ENCODE assay signal across 21 cellular contexts in the genomic region with DNA sequence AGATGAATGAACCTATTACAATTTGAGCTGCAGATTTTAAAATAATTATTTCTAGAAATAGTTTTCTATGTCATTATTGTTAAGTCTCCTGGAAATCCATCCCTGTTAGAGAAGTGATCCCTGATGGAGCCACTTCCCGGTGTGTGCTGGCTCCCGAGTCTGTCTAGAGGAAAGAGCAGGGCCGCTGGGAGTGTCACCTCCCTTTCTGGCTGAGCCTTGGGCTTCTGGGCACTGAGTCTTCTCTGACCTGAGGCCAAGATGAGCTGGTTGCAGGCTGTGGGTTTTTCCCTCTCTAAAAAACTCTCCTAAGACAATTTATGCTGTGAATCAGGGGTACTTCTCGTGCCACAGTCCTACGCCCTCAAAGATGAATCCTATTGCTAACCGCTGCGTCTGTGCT. TPM values are rescaled to one million over a fixed set of nuclear protein-coding genes. Genes with fewer than 3 reads are reported as not detected.
DNase-seq lines count a peak whose midpoint lies in the region; ATAC-seq and TF ChIP-seq lines count a peak whose summit lies in the region.
"Had no signal": no experiment of that assay in that cellular context is flagged by ENCODE, and none has a peak within 500 bp of the region (broad histone marks: within the 10 kb centered on the region; RNA-seq: fewer than 3 reads in every experiment).

No MANE protein-coding gene starts in this region.

- H3K27me3 Mint-ChIP-seq in activated naive CD4-positive, alpha-beta T cell treated with anti-CD3 and anti-CD28 coated beads, Interleukin-2, amount 10 ng/mL, durations not matched to agents 7 days and 5 days, result no peaks in the 10 kb centered on the region
- no peaks in the 10 kb centered on the region for H3K27me3 Mint-ChIP-seq in CD8-positive, alpha-beta T cell (ENCODE audit: low read depth)
- H3K27me3 Mint-ChIP-seq in activated T-helper 17 cell treated with anti-CD3 and anti-CD28 coated beads, Interleukin-2, amount 50 U/mL, for 72 hours, result no peaks in the 10 kb centered on the region
- peaks cover 9% of the 10 kb centered on the region for H3K27me3 Mint-ChIP-seq in glutamatergic neuron (ENCODE audit: unreplicated experiment)

- ATAC-seq in CD8-positive, alpha-beta T cell, result no peak
- ATAC-seq in activated T-helper 17 cell treated with anti-CD3 and anti-CD28 coated beads, Interleukin-2, amount 50 U/mL, for 72 hours (replicated peaks), result no peak
- ATAC-seq in HG02678 (IDR thresholded peaks at IDR 0.05; ENCODE audit: unreplicated experiment), result no peak

- peaks cover 3% of the 10 kb centered on the region for H3K79me2 ChIP-seq in osteoblast (ENCODE audit: insufficient read depth, low read length)

- intact Hi-C loops in CD8-positive, alpha-beta T cell (cut with DNase I, micrococcal nuclease), result no loop called here

- DNase-seq in activated naive CD4-positive, alpha-beta T cell treated with anti-CD3 and anti-CD28 coated beads, Interleukin-2, amount 10 ng/mL, durations not matched to agents 7 days and 5 days, result no peak
- DNase-seq in activated naive CD4-positive, alpha-beta T cell (lab: John Stamatoyannopoulos, UW), result no peak
- no peak for DNase-seq in CD8-positive, alpha-beta T cell
- peak; percentile 46 for DNase-seq in osteoblast (ENCODE audit: insufficient read length, low spot score, missing footprints)
- DNase-seq in glutamatergic neuron, result no peak
- DNase-seq: Caco-2, DMS153, GDM1, H7, HFFc6, Kasumi-1, MG63, NCI-H1048, NCI-H1436, NCI-H1930, NCI-H345, NCI-H524 treated with DMSO at 0.1 percent for 48 hours, PC-9 had no signal

- H3K36me3 Mint-ChIP-seq in activated naive CD4-positive, alpha-beta T cell treated with anti-CD3 and anti-CD28 coated beads, Interleukin-2, amount 10 ng/mL, durations not matched to agents 7 days and 5 days, result peaks cover 76% of the 10 kb centered on the region
- H3K36me3 Mint-ChIP-seq in CD8-positive, alpha-beta T cell, result peaks cover 92% of the 10 kb centered on the region
- H3K36me3 Mint-ChIP-seq in activated T-helper 17 cell treated with anti-CD3 and anti-CD28 coated beads, Interleukin-2, amount 50 U/mL, for 72 hours (ENCODE audit: low read depth), result peaks cover 89% of the 10 kb centered on the region
- no peaks in the 10 kb centered on the region for H3K36me3 Mint-ChIP-seq in glutamatergic neuron (ENCODE audit: unreplicated experiment)

- H3K27ac ChIP-seq in CD8-positive, alpha-beta T cell (ENCODE audit: low read depth, low read length), result no peak overlapping the region
- no peak overlapping the region for H3K27ac ChIP-seq in osteoblast (ENCODE audit: low read depth, low read length)
- H3K27ac ChIP-seq: PC-9 had no signal

- peaks cover 59% of the 10 kb centered on the region for H3K4me1 Mint-ChIP-seq in activated naive CD4-positive, alpha-beta T cell treated with anti-CD3 and anti-CD28 coated beads, Interleukin-2, amount 10 ng/mL, durations not matched to agents 7 days and 5 days
- peaks cover 28% of the 10 kb centered on the region for H3K4me1 Mint-ChIP-seq in CD8-positive, alpha-beta T cell (ENCODE audit: low read depth)
- H3K4me1 Mint-ChIP-seq in activated T-helper 17 cell treated with anti-CD3 and anti-CD28 coated beads, Interleukin-2, amount 50 U/mL, for 72 hours, result peaks cover 10% of the 10 kb centered on the region
- H3K4me1 Mint-ChIP-seq in glutamatergic neuron (ENCODE audit: low read depth, unreplicated experiment), result peaks cover 25% of the 10 kb centered on the region

- no peak for TF ChIP-seq CTCF in CD8-positive, alpha-beta T cell (IDR thresholded peaks at IDR 0.05)
- no peak for TF ChIP-seq CTCF in osteoblast (IDR thresholded peaks at IDR 0.05; ENCODE audit: extremely low read depth, low read depth, low read length)
- TF ChIP-seq CTCF in glutamatergic neuron (IDR thresholded peaks at IDR 0.05; ENCODE audit: partially characterized antibody, unreplicated experiment), result no peak

- H3K4me2 ChIP-seq in osteoblast (ENCODE audit: insufficient read depth, low read length), result no peak overlapping the region
- H3K4me2 ChIP-seq: PC-9 had no signal

- H3K9me3 Mint-ChIP-seq in activated naive CD4-positive, alpha-beta T cell treated with anti-CD3 and anti-CD28 coated beads, Interleukin-2, amount 10 ng/mL, durations not matched to agents 7 days and 5 days, result no peaks in the 10 kb centered on the region
- H3K9me3 Mint-ChIP-seq in CD8-positive, alpha-beta T cell, result no peaks in the 10 kb centered on the region
- H3K9me3 Mint-ChIP-seq in activated T-helper 17 cell treated with anti-CD3 and anti-CD28 coated beads, Interleukin-2, amount 50 U/mL, for 72 hours, result no peaks in the 10 kb centered on the region
- H3K9me3 Mint-ChIP-seq in glutamatergic neuron (ENCODE audit: unreplicated experiment), result peaks cover 2% of the 10 kb centered on the region
- H3K9me3 Mint-ChIP-seq: CD14-positive monocyte, HFFc6 had no signal

- no peak overlapping the region for H3K4me3 Mint-ChIP-seq in activated naive CD4-positive, alpha-beta T cell treated with anti-CD3 and anti-CD28 coated beads, Interleukin-2, amount 10 ng/mL, durations not matched to agents 7 days and 5 days
- no peak overlapping the region for H3K4me3 Mint-ChIP-seq in CD8-positive, alpha-beta T cell
- no peak overlapping the region for H3K4me3 Mint-ChIP-seq in activated T-helper 17 cell treated with anti-CD3 and anti-CD28 coated beads, Interleukin-2, amount 50 U/mL, for 72 hours
- no peak overlapping the region for H3K4me3 Mint-ChIP-seq in glutamatergic neuron (ENCODE audit: unreplicated experiment)
- H3K4me3 Mint-ChIP-seq: CD14-positive monocyte, HFFc6 had no signal

- no peak overlapping the region for H3K4me3 ChIP-seq in CD8-positive, alpha-beta T cell (ENCODE audit: low read depth, low read length)
- no peak overlapping the region for H3K4me3 ChIP-seq in osteoblast (ENCODE audit: insufficient read depth, low read length)
- H3K4me3 ChIP-seq: MG63, PC-9 had no signal

- no peak overlapping the region for H2AFZ ChIP-seq in osteoblast (ENCODE audit: low read length)
- H2AFZ ChIP-seq: PC-9 had no signal

- POLR2A ChIA-PET in CD8-positive, alpha-beta T cell (lab: Charles Lee), result interaction anchor here (1.3 kb wide), 1 partner anchor 9 kb away, joined by 4 read pairs; no protein-coding TSS in a partner anchor

- H4K20me1 ChIP-seq in osteoblast (ENCODE audit: insufficient read depth, low read length), result peaks cover 11% of the 10 kb centered on the region

- peaks cover 66% of the 10 kb centered on the region for H3K36me3 ChIP-seq in CD8-positive, alpha-beta T cell (ENCODE audit: insufficient read depth, low read length)
- H3K36me3 ChIP-seq in osteoblast (ENCODE audit: insufficient read depth, low read length), result peaks cover 86% of the 10 kb centered on the region

- H3K4me1 ChIP-seq in CD8-positive, alpha-beta T cell (ENCODE audit: insufficient read depth, low read length), result peaks cover 32% of the 10 kb centered on the region
- H3K4me1 ChIP-seq in osteoblast (ENCODE audit: insufficient read depth, low read length), result peaks cover 17% of the 10 kb centered on the region
- H3K4me1 ChIP-seq: Caco-2 had no signal

- CTCF ChIA-PET in activated naive CD4-positive, alpha-beta T cell treated with anti-CD3 and anti-CD28 coated beads, Interleukin-2, amount 10 ng/mL, durations not matched to agents 7 days and 5 days (lab: Charles Lee), result interaction anchor here (0.9 to 2.4 kb wide), 5 partner anchors 8 to 31 kb away, joined by 3 to 14 read pairs (median 4); no protein-coding TSS in a partner anchor
- CTCF ChIA-PET in CD8-positive, alpha-beta T cell (lab: Charles Lee), result interaction anchor here (0.9 to 3.3 kb wide), 8 partner anchors 10 to 135 kb away, joined by 3 to 12 read pairs (median 4); no protein-coding TSS in a partner anchor

- no peaks in the 10 kb centered on the region for H3K27me3 ChIP-seq in CD8-positive, alpha-beta T cell (ENCODE audit: insufficient read depth, low read length)
- no peaks in the 10 kb centered on the region for H3K27me3 ChIP-seq in osteoblast (ENCODE audit: insufficient read depth, low read length)
- H3K27me3 ChIP-seq: MG63 had no signal

- peak overlapping the region; percentile 93 for H3K27ac Mint-ChIP-seq in activated naive CD4-positive, alpha-beta T cell treated with anti-CD3 and anti-CD28 coated beads, Interleukin-2, amount 10 ng/mL, durations not matched to agents 7 days and 5 days
- H3K27ac Mint-ChIP-seq in CD8-positive, alpha-beta T cell, result peak overlapping the region; percentile 88
- H3K27ac Mint-ChIP-seq in activated T-helper 17 cell treated with anti-CD3 and anti-CD28 coated beads, Interleukin-2, amount 50 U/mL, for 72 hours, result peak overlapping the region; percentile 23
- no peak overlapping the region for H3K27ac Mint-ChIP-seq in glutamatergic neuron (ENCODE audit: unreplicated experiment)
- H3K27ac Mint-ChIP-seq: HFFc6 had no signal

- no peaks in the 10 kb centered on the region for H3K9me3 ChIP-seq in CD8-positive, alpha-beta T cell (ENCODE audit: low read length)
- H3K9me3 ChIP-seq in osteoblast (ENCODE audit: low read depth, low read length), result no peaks in the 10 kb centered on the region
- H3K9me3 ChIP-seq: Caco-2, MG63 had no signal

RNA-seq across cellular contexts. Expression of a gene that starts 28.8 kb away (rescaled TPM):
- 1 to 10 TPM; 4.3 to 4.8 TPM for total RNA-seq in CD8-positive, alpha-beta T cell
- total RNA-seq in activated T-helper 17 cell treated with anti-CD3 and anti-CD28 coated beads, Interleukin-2, amount 50 U/mL, for 72 hours, result 1 to 10 TPM; 3.4 to 3.7 TPM
- total RNA-seq in osteoblast (13.0 TPM in 2 replicates), glutamatergic neuron (ENCODE audit: unreplicated experiment) (12.6 TPM)

RNA-seq across cellular contexts. Expression of a gene that starts 35.9 kb away (rescaled TPM):
- total RNA-seq in CD8-positive, alpha-beta T cell, result 10 to 100 TPM; 44.7 to 46.6 TPM
- 10 to 100 TPM; 51.4 to 51.5 TPM for total RNA-seq in activated T-helper 17 cell treated with anti-CD3 and anti-CD28 coated beads, Interleukin-2, amount 50 U/mL, for 72 hours
- total RNA-seq in osteoblast (44.8 and 46.3 TPM in 2 replicates), glutamatergic neuron (ENCODE audit: unreplicated experiment) (77.8 TPM)

RNA-seq across cellular contexts. Expression of a gene that starts 47.5 kb away (rescaled TPM):
- total RNA-seq in CD8-positive, alpha-beta T cell, result 10 to 100 TPM; 48.7 to 48.8 TPM
- 10 to 100 TPM; 32.7 to 34.6 TPM for total RNA-seq in activated T-helper 17 cell treated with anti-CD3 and anti-CD28 coated beads, Interleukin-2, amount 50 U/mL, for 72 hours
- total RNA-seq in osteoblast (34.4 and 37.1 TPM in 2 replicates), glutamatergic neuron (ENCODE audit: unreplicated experiment) (57.8 TPM)
